In genomic region chr10:71923138-71923692, GRCh38 we compare ENCODE assay signal across 1 cellular context.
A peak's percentile ranks its signal among the peaks of the same experiment; 100 is the strongest.
TF ChIP-seq lines count a peak whose summit lies in the region.

No MANE protein-coding gene starts in this region.

TF ChIP-seq in K562, 482 proteins besides CTCF, POLR2A, EP300 and RAD21:
- TF ChIP-seq PRDM10 (IDR thresholded peaks at IDR 0.05; ENCODE audit: partially characterized antibody) (peak; percentile 29), FOSL1 (tag; conservative IDR thresholded peaks at IDR 0.05) (0 out of 2 replicates have a peak, but pooled peaks have one; percentile 2), BCOR (IDR thresholded peaks at IDR 0.05) (peak; percentile 44; the same call in 1 of the 2 replicates), ZNF584 (CRISPR knock-in tag; IDR thresholded peaks at IDR 0.05; ENCODE audit: low read depth) (no peak), ZFP36 (IDR thresholded peaks at IDR 0.05; ENCODE audit: low read depth, low read length, partially characterized antibody) (peak; percentile 77)
